In the genomic region with DNA sequence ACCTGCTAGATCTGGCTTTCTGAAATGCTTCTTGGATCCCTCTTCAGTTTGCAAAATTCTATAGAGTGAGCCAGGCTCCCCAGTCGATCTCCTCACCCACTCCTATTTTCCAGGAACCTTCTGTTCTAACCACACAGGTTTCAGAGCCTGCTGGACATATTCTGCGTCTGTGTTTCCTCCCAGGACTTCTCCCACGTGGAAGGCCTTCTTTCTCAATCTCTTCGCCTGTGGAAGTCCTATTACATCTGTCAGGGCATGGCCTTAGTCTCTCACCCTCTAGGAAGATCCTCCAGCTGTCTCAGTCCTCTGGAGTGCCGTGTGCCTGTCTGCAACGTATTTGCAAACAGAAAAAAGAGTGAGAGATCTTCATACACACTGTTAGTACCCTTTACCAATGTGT, we compare ENCODE assay signal across 8 cellular contexts. TPM values are rescaled to one million over a fixed set of nuclear protein-coding genes. Genes with fewer than 3 reads are reported as not detected.
A peak's percentile ranks its signal among the peaks of the same experiment; 100 is the strongest.
DNase-seq lines count a peak whose midpoint lies in the region; ATAC-seq and TF ChIP-seq lines count a peak whose summit lies in the region.

No MANE protein-coding gene starts in this region.

- H3K27me3 ChIP-seq in heart right ventricle (no peaks in the 10 kb centered on the region), gastrocnemius medialis (no peaks in the 10 kb centered on the region), BE2C (no peaks in the 10 kb centered on the region)

- in situ Hi-C loops in gastrocnemius medialis (cut with MboI; ENCODE audit: low sequenced_read_pairs in 4 of 4) = loop anchor here in 2 of 4 donors (25.0 kb wide), 2 partner anchors 346 to 454 kb away; partner anchors contain the start of genes ANKRD60 (in 2 of the 2), ATP5F1E (in 1 of the 2) and PRELID3B (in 1 of the 2)

- H3K9me3 ChIP-seq in heart right ventricle (no peaks in the 10 kb centered on the region), gastrocnemius medialis (no peaks in the 10 kb centered on the region), BE2C (no peaks in the 10 kb centered on the region)

- DNase-seq in GF-D8 (lab: John Stamatoyannopoulos, UW) (peak; percentile 66), heart right ventricle (no peak), gastrocnemius medialis (peak; percentile 22 to 52), BE2C (no peak)
- no peak for DNase-seq in activated CD8-positive, alpha-beta T cell treated with anti-CD3 and anti-CD28 coated beads for 36 hours

- 50 to 56% methylated on average over 6 of the region's 6 CpGs for WGBS in heart right ventricle, 2 donors

- no peaks in the 10 kb centered on the region for H3K27me3 Mint-ChIP-seq in activated CD8-positive, alpha-beta T cell treated with anti-CD3 and anti-CD28 coated beads for 36 hours

- H3K36me3 ChIP-seq in heart right ventricle = peaks cover 0 to 13% (median 0%) of the 10 kb centered on the region in 9 donors
- peaks cover 0 to 3% of the 10 kb centered on the region in 2 donors for H3K36me3 ChIP-seq in gastrocnemius medialis
- H3K36me3 ChIP-seq in BE2C = no peaks in the 10 kb centered on the region

- no peak overlapping the region for H3K4me3 Mint-ChIP-seq in activated CD8-positive, alpha-beta T cell treated with anti-CD3 and anti-CD28 coated beads for 36 hours

- no peaks in the 10 kb centered on the region for H3K36me3 Mint-ChIP-seq in activated CD8-positive, alpha-beta T cell treated with anti-CD3 and anti-CD28 coated beads for 36 hours (ENCODE audit: low read depth)

- intact Hi-C loops in activated CD8-positive, alpha-beta T cell treated with anti-CD3 and anti-CD28 coated beads for 36 hours (cut with micrococcal nuclease) = loop anchor here (5.0 kb wide), 1 partner anchor 39 kb away; the partner anchor contains the start of gene STX16
- intact Hi-C loops in heart right ventricle (cut with DNase I) = loop anchor here in 6 of 10 donors (2.0 to 5.0 kb wide), 5 partner anchors 36 to 454 kb away; partner anchors contain the start of gene STX16 (in 4 of the 6)
- intact Hi-C loops in gastrocnemius medialis (cut with DNase I; ENCODE audit: low total_unique reads) = loop anchor here (5.0 kb wide), 2 partner anchors 351 to 384 kb away; partner anchors contain the start of genes PRELID3B and RAB22A

- POLR2A ChIA-PET in activated CD8-positive, alpha-beta T cell treated with anti-CD3 and anti-CD28 coated beads for 36 hours (lab: Charles Lee) = interaction anchor here (0.7 kb wide), 1 partner anchor 21 kb away, joined by 3 read pairs; no protein-coding TSS in a partner anchor

- H3K4me1 Mint-ChIP-seq in activated CD8-positive, alpha-beta T cell treated with anti-CD3 and anti-CD28 coated beads for 36 hours (ENCODE audit: low read depth) = peaks cover 15% of the 10 kb centered on the region

- ATAC-seq in activated CD8-positive, alpha-beta T cell treated with anti-CD3 and anti-CD28 coated beads for 36 hours = no peak
- ATAC-seq in heart right ventricle = peak in 3 of 8 donors; percentile 16 to 67 (median 23)
- ATAC-seq in gastrocnemius medialis = peak; percentile 25 to 43
- ATAC-seq in HG03045 (IDR thresholded peaks at IDR 0.05; ENCODE audit: unreplicated experiment) = no peak
- no peak for ATAC-seq in HG02938 (IDR thresholded peaks at IDR 0.05; ENCODE audit: unreplicated experiment)
- ATAC-seq in GM19035 (IDR thresholded peaks at IDR 0.05; ENCODE audit: unreplicated experiment) = no peak

- no peak for TF ChIP-seq CTCF in activated CD8-positive, alpha-beta T cell treated with anti-CD3 and anti-CD28 coated beads for 36 hours (IDR thresholded peaks at IDR 0.05)
- no peak for TF ChIP-seq CTCF in heart right ventricle (IDR thresholded peaks at IDR 0.05)
- TF ChIP-seq CTCF in gastrocnemius medialis (IDR thresholded peaks at IDR 0.05 in 4 of 5, conservative IDR thresholded peaks at IDR 0.05 in 1 of 5) = no peak
- TF ChIP-seq CTCF in BE2C (IDR thresholded peaks at IDR 0.05; ENCODE audit: low read depth, low read length) = no peak

- H3K27ac ChIP-seq in heart right ventricle (peak overlapping the region in 9 of 10 donors; percentile 17 to 99 (median 94)), gastrocnemius medialis (peak overlapping the region; percentile 81 to 90 (median 86))

- TF ChIP-seq POLR2A in gastrocnemius medialis (IDR thresholded peaks at IDR 0.05) = no peak

- H3K4me1 ChIP-seq in heart right ventricle = peaks cover 14 to 47% (median 36%) of the 10 kb centered on the region in 9 donors
- H3K4me1 ChIP-seq in gastrocnemius medialis = peaks cover 32 to 38% of the 10 kb centered on the region in 2 donors
- no peaks in the 10 kb centered on the region for H3K4me1 ChIP-seq in BE2C

- H3K4me3 ChIP-seq in heart right ventricle (no peak overlapping the region), gastrocnemius medialis (no peak overlapping the region), BE2C (ENCODE audit: low read depth, low read length) (no peak overlapping the region)

- peak overlapping the region; percentile 14 for H3K27ac Mint-ChIP-seq in activated CD8-positive, alpha-beta T cell treated with anti-CD3 and anti-CD28 coated beads for 36 hours

- no peaks in the 10 kb centered on the region for H3K9me3 Mint-ChIP-seq in activated CD8-positive, alpha-beta T cell treated with anti-CD3 and anti-CD28 coated beads for 36 hours

- CTCF ChIA-PET in activated CD8-positive, alpha-beta T cell treated with anti-CD3 and anti-CD28 coated beads for 36 hours (lab: Charles Lee) = interaction anchor here (1.3 to 1.8 kb wide), 2 partner anchors 40 to 150 kb away, joined by 3 to 4 read pairs; partner anchors contain the start of gene STX16

RNA-seq across cellular contexts. Expression of gene NPEPL1, which starts 1.7 kb away (rescaled TPM):
- total RNA-seq in activated CD8-positive, alpha-beta T cell treated with anti-CD3 and anti-CD28 coated beads for 36 hours = 10 to 100 TPM; 15.4 to 17.1 TPM
- total RNA-seq in heart right ventricle (10 to 100 TPM; 23.1 to 35.9 (median 29.9) TPM), gastrocnemius medialis (10 to 100 TPM; 18.1 to 51.5 (median 34.3) TPM)
- 10 to 100 TPM; 16.7 to 46.7 TPM for polyA plus RNA-seq in heart right ventricle
- polyA plus RNA-seq in BE2C (2012; ENCODE audit: insufficient read depth, insufficient read length, low read depth) = 0.82 TPM

RNA-seq across cellular contexts. Expression of gene STX16, which starts 39.8 kb away (rescaled TPM):
- 100 to 1,000 TPM; 108 to 109 TPM for total RNA-seq in activated CD8-positive, alpha-beta T cell treated with anti-CD3 and anti-CD28 coated beads for 36 hours
- total RNA-seq in heart right ventricle (10 to 100 TPM; 25.3 to 33.9 (median 27.0) TPM), gastrocnemius medialis (10 to 100 TPM in 3 of 4 donors, 1 to 10 TPM in 1; 9.2 to 34.3 (median 20.4) TPM)
- polyA plus RNA-seq in heart right ventricle = 10 to 100 TPM; 17.1 to 57.6 TPM
- 83.5 TPM for polyA plus RNA-seq in BE2C (2012; ENCODE audit: insufficient read depth, insufficient read length, low read depth)

Comparison
In these comparisons a context has a peak if more than half of its experiments do, and no peak if none do; other contexts are left out.
1. DNase-seq: peak in GF-D8 (single experiment) and gastrocnemius medialis (2 of 2); none in activated CD8-positive, alpha-beta T cell treated with anti-CD3 and anti-CD28 coated beads for 36 hours (single experiment), heart right ventricle (0 of 2) and BE2C (single experiment).
2. ATAC-seq: peak in gastrocnemius medialis (2 of 2); none in activated CD8-positive, alpha-beta T cell treated with anti-CD3 and anti-CD28 coated beads for 36 hours (single experiment), HG03045 (single experiment), HG02938 (single experiment) and GM19035 (single experiment).